ENCODE assay signal across 19 cellular contexts in the genomic region with DNA sequence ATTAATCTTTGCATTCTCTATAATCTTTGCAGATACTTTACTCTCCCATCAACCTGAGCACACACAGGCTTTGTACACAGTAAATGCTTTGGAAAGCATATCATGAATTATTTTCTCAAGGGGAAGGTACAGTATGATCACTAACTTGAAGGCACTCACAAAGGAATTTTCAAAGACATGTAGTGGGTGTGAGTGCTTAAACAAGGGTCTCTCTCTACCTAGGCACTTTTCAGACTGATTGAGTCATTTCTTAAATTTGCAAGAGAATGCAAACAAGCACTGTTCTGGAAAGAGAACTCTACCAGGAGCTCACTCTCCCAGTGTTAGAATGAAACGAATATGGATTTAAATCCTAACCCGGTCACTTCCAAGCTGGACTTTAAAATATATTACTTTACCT.
DNase-seq lines count a peak whose midpoint lies in the region; ATAC-seq and TF ChIP-seq lines count a peak whose summit lies in the region.
"Had no signal": no experiment of that assay in that cellular context is flagged by ENCODE, and none has a peak within 500 bp of the region (broad histone marks: within the 10 kb centered on the region; RNA-seq: fewer than 3 reads in every experiment).

No MANE protein-coding gene starts in this region.

- H3K79me1 ChIP-seq in trophoblast cell (ENCODE audit: low read length): peaks cover 26% of the 10 kb centered on the region

- POLR2A ChIA-PET in activated CD4-positive, alpha-beta T cell treated with anti-CD3 and anti-CD28 coated beads, Interleukin-2, amount 10 ng/mL, durations not matched to agents 7 days and 5 days (lab: Charles Lee): no interaction called here

- H4K12ac ChIP-seq in trophoblast cell (ENCODE audit: low read depth, low read length): no peak overlapping the region

- H3K9me3 Mint-ChIP-seq in activated CD4-positive, alpha-beta T cell treated with anti-CD3 and anti-CD28 coated beads, Interleukin-2, amount 10 ng/mL, durations not matched to agents 7 days and 5 days: peaks cover 2% of the 10 kb centered on the region
- peaks cover 24% of the 10 kb centered on the region for H3K9me3 Mint-ChIP-seq in glutamatergic neuron (ENCODE audit: unreplicated experiment)
- H3K9me3 Mint-ChIP-seq: CD4-positive, alpha-beta memory T cell; HFFc6; IgD-negative memory B cell had no signal

- no peak overlapping the region for H3K4ac ChIP-seq in trophoblast cell (ENCODE audit: low read depth, low read length)

- H3K18ac ChIP-seq in trophoblast cell (ENCODE audit: low read length): no peak overlapping the region

- ATAC-seq in right lobe of liver: no peak
- ATAC-seq: GM12878, HCT116 had no signal

- no peak overlapping the region for H3K27ac ChIP-seq in trophoblast cell (ENCODE audit: low read depth, low read length)
- no peak overlapping the region for H3K27ac ChIP-seq in right lobe of liver
- H3K27ac ChIP-seq: 22Rv1, BLaER1 had no signal

- H3K36me3 Mint-ChIP-seq in activated CD4-positive, alpha-beta T cell treated with anti-CD3 and anti-CD28 coated beads, Interleukin-2, amount 10 ng/mL, durations not matched to agents 7 days and 5 days (ENCODE audit: low read depth): peaks cover 4% of the 10 kb centered on the region
- no peaks in the 10 kb centered on the region for H3K36me3 Mint-ChIP-seq in glutamatergic neuron (ENCODE audit: unreplicated experiment)
- H3K36me3 Mint-ChIP-seq: CD14-positive monocyte; CD4-positive, alpha-beta memory T cell; IgD-negative memory B cell had no signal

- no peak overlapping the region for H2BK12ac ChIP-seq in trophoblast cell (ENCODE audit: low read length)

- no peak for DNase-seq in activated CD4-positive, alpha-beta T cell treated with anti-CD3 and anti-CD28 coated beads, Interleukin-2, amount 10 ng/mL, durations not matched to agents 7 days and 5 days
- DNase-seq in activated CD4-positive, alpha-beta T cell treated with anti-CD3 and anti-CD28 coated beads for 1 hour: no peak
- DNase-seq in glutamatergic neuron (no peak), trophoblast cell (no peak), right lobe of liver (no peak), NCI-H187 treated with DMSO at 0.1 percent for 48 hours (lab: John Stamatoyannopoulos, UW) (no peak), EL (no peak)
- DNase-seq: Calu3; CD4-positive, alpha-beta memory T cell; DMS79 treated with DMSO at 0.1 percent for 48 hours; GOT3; H7; HFFc6 had no signal

- H3K4me3 ChIP-seq in trophoblast cell (ENCODE audit: low read depth, low read length) (no peak overlapping the region), right lobe of liver (no peak overlapping the region)
- H3K4me3 ChIP-seq: BLaER1, GM12878 had no signal

- H3K9ac ChIP-seq in trophoblast cell (ENCODE audit: low read length): no peak overlapping the region
- H3K9ac ChIP-seq: BLaER1 had no signal

- no peak for TF ChIP-seq POLR2A in right lobe of liver (IDR thresholded peaks at IDR 0.05)

- TF ChIP-seq CTCF in glutamatergic neuron (IDR thresholded peaks at IDR 0.05; ENCODE audit: partially characterized antibody, unreplicated experiment) (no peak), right lobe of liver (IDR thresholded peaks at IDR 0.05) (no peak)

- WGBS in trophoblast cell (ENCODE audit: extremely low coverage, insufficient coverage, insufficient read length): no CpG with 5 or more reads among the region's 2 CpGs
- WGBS in right lobe of liver (ENCODE audit: insufficient coverage, low coverage, low lambda C conversion rate, missing lambda C conversion rate): 100% methylated on average over 2 of the region's 2 CpGs

- H3K9me3 ChIP-seq in trophoblast cell (ENCODE audit: insufficient read depth, low read depth, low read length): no peaks in the 10 kb centered on the region
- no peaks in the 10 kb centered on the region for H3K9me3 ChIP-seq in right lobe of liver
- H3K9me3 ChIP-seq: BLaER1 had no signal

- H3K4me2 ChIP-seq in trophoblast cell (ENCODE audit: low read length): no peak overlapping the region
- H3K4me2 ChIP-seq: BLaER1 had no signal

- CTCF ChIA-PET in activated CD4-positive, alpha-beta T cell treated with anti-CD3 and anti-CD28 coated beads, Interleukin-2, amount 10 ng/mL, durations not matched to agents 7 days and 5 days (lab: Charles Lee): interaction anchor here (1.2 to 1.7 kb wide), 2 partner anchors 12 to 19 kb away, joined by 3 to 6 read pairs; no protein-coding TSS in a partner anchor

- H2AK5ac ChIP-seq in trophoblast cell (ENCODE audit: low read length): no peak overlapping the region

- peak overlapping the region; percentile 57 for H3K27ac Mint-ChIP-seq in activated CD4-positive, alpha-beta T cell treated with anti-CD3 and anti-CD28 coated beads, Interleukin-2, amount 10 ng/mL, durations not matched to agents 7 days and 5 days
- H3K27ac Mint-ChIP-seq in glutamatergic neuron (ENCODE audit: unreplicated experiment): peak overlapping the region; percentile 5
- H3K27ac Mint-ChIP-seq: CD4-positive, alpha-beta memory T cell; HFFc6; IgD-negative memory B cell had no signal

- H4K8ac ChIP-seq in trophoblast cell (ENCODE audit: low read depth, low read length): no peak overlapping the region

- H3K27me3 ChIP-seq in trophoblast cell (ENCODE audit: insufficient read depth, low read length) (no peaks in the 10 kb centered on the region), right lobe of liver (no peaks in the 10 kb centered on the region)
- H3K27me3 ChIP-seq: BLaER1 had no signal

- peaks cover 37% of the 10 kb centered on the region for H3K4me1 Mint-ChIP-seq in activated CD4-positive, alpha-beta T cell treated with anti-CD3 and anti-CD28 coated beads, Interleukin-2, amount 10 ng/mL, durations not matched to agents 7 days and 5 days
- H3K4me1 Mint-ChIP-seq in glutamatergic neuron (ENCODE audit: low read depth, unreplicated experiment): peaks cover 33% of the 10 kb centered on the region

- intact Hi-C loops in right lobe of liver (cut with DNase I): no loop called here

- H2BK120ac ChIP-seq in trophoblast cell (ENCODE audit: insufficient read depth, low read length, poor library complexity): peak overlapping the region; percentile 88

- H3K27me3 Mint-ChIP-seq in activated CD4-positive, alpha-beta T cell treated with anti-CD3 and anti-CD28 coated beads, Interleukin-2, amount 10 ng/mL, durations not matched to agents 7 days and 5 days: peaks cover 31% of the 10 kb centered on the region
- peaks cover 14% of the 10 kb centered on the region for H3K27me3 Mint-ChIP-seq in glutamatergic neuron (ENCODE audit: unreplicated experiment)

- H2BK5ac ChIP-seq in trophoblast cell (ENCODE audit: low read depth, low read length, poor library complexity): no peak overlapping the region

- no peak overlapping the region for H3K23ac ChIP-seq in trophoblast cell (ENCODE audit: low read length)

- H3K4me1 ChIP-seq in trophoblast cell (ENCODE audit: control insufficient read depth in 1 of 2, insufficient read depth in 2 of 2, low read length in 2 of 2) (peaks cover 8 to 36% of the 10 kb centered on the region in 2 experiments), right lobe of liver (peaks cover 0 to 2% (median 0%) of the 10 kb centered on the region in 4 donors)

- H3K36me3 ChIP-seq in trophoblast cell (ENCODE audit: control insufficient read depth in 1 of 2, insufficient read depth in 2 of 2, low read length in 2 of 2) (no peaks in the 10 kb centered on the region), right lobe of liver (no peaks in the 10 kb centered on the region)
- H3K36me3 ChIP-seq: BLaER1 had no signal

- peaks cover 6% of the 10 kb centered on the region for H3K79me2 ChIP-seq in trophoblast cell (ENCODE audit: control insufficient read depth, insufficient read depth, low read length, poor library complexity)

- H4K91ac ChIP-seq in trophoblast cell (ENCODE audit: low read depth, low read length): peak overlapping the region; percentile 64

- no peak overlapping the region for H3K14ac ChIP-seq in trophoblast cell (ENCODE audit: low read length)

- no peak overlapping the region for H2AFZ ChIP-seq in trophoblast cell (ENCODE audit: insufficient read depth, low read length, poor library complexity)

- no peak overlapping the region for H3K4me3 Mint-ChIP-seq in activated CD4-positive, alpha-beta T cell treated with anti-CD3 and anti-CD28 coated beads, Interleukin-2, amount 10 ng/mL, durations not matched to agents 7 days and 5 days
- H3K4me3 Mint-ChIP-seq in glutamatergic neuron (ENCODE audit: unreplicated experiment): no peak overlapping the region
- H3K4me3 Mint-ChIP-seq: CD14-positive monocyte; CD4-positive, alpha-beta memory T cell; HFFc6; IgD-negative memory B cell had no signal
